ENCODE assay signal across 2 cellular contexts in genomic region chr2:16621348-16621747, GRCh38.
TF ChIP-seq lines count a peak whose summit lies in the region.

No MANE protein-coding gene starts in this region.

TF ChIP-seq in SK-N-SH treated with all-trans-retinoic acid at 6 μM for 48 hours, 23 proteins besides CTCF, POLR2A, EP300 and RAD21 (continued from another document):
- TF ChIP-seq, protein P1, sequence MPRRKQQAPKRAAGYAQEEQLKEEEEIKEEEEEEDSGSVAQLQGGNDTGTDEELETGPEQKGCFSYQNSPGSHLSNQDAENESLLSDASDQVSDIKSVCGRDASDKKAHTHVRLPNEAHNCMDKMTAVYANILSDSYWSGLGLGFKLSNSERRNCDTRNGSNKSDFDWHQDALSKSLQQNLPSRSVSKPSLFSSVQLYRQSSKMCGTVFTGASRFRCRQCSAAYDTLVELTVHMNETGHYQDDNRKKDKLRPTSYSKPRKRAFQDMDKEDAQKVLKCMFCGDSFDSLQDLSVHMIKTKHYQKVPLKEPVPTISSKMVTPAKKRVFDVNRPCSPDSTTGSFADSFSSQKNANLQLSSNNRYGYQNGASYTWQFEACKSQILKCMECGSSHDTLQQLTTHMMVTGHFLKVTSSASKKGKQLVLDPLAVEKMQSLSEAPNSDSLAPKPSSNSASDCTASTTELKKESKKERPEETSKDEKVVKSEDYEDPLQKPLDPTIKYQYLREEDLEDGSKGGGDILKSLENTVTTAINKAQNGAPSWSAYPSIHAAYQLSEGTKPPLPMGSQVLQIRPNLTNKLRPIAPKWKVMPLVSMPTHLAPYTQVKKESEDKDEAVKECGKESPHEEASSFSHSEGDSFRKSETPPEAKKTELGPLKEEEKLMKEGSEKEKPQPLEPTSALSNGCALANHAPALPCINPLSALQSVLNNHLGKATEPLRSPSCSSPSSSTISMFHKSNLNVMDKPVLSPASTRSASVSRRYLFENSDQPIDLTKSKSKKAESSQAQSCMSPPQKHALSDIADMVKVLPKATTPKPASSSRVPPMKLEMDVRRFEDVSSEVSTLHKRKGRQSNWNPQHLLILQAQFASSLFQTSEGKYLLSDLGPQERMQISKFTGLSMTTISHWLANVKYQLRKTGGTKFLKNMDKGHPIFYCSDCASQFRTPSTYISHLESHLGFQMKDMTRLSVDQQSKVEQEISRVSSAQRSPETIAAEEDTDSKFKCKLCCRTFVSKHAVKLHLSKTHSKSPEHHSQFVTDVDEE (CRISPR knock-in tag; IDR thresholded peaks at IDR 0.05), result no peak
- TF ChIP-seq ESRRG (CRISPR knock-in tag; IDR thresholded peaks at IDR 0.05), result no peak
- TF ChIP-seq PPARA (CRISPR knock-in tag; IDR thresholded peaks at IDR 0.05; ENCODE audit: borderline replicate concordance), result no peak
- no peak for TF ChIP-seq GLIS3 (CRISPR knock-in tag; IDR thresholded peaks at IDR 0.05)
- TF ChIP-seq BACH2 (CRISPR knock-in tag; IDR thresholded peaks at IDR 0.05; ENCODE audit: borderline replicate concordance), result no peak
- TF ChIP-seq ZFP30 (CRISPR knock-in tag; IDR thresholded peaks at IDR 0.05), result no peak
- TF ChIP-seq, protein P2, sequence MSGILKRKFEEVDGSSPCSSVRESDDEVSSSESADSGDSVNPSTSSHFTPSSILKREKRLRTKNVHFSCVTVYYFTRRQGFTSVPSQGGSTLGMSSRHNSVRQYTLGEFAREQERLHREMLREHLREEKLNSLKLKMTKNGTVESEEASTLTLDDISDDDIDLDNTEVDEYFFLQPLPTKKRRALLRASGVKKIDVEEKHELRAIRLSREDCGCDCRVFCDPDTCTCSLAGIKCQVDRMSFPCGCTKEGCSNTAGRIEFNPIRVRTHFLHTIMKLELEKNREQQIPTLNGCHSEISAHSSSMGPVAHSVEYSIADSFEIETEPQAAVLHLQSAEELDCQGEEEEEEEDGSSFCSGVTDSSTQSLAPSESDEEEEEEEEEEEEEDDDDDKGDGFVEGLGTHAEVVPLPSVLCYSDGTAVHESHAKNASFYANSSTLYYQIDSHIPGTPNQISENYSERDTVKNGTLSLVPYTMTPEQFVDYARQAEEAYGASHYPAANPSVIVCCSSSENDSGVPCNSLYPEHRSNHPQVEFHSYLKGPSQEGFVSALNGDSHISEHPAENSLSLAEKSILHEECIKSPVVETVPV (CRISPR knock-in tag; IDR thresholded peaks at IDR 0.05), result no peak
- TF ChIP-seq PATZ1 (CRISPR knock-in tag; IDR thresholded peaks at IDR 0.05; ENCODE audit: borderline replicate concordance), result no peak
- no peak for TF ChIP-seq TOX (CRISPR knock-in tag; IDR thresholded peaks at IDR 0.05; ENCODE audit: borderline replicate concordance)
- no peak for TF ChIP-seq ZFP3 (CRISPR knock-in tag; IDR thresholded peaks at IDR 0.05)
- TF ChIP-seq ISL1 (CRISPR knock-in tag; IDR thresholded peaks at IDR 0.05), result no peak

TF ChIP-seq in SK-N-SH, 30 proteins besides CTCF, POLR2A, EP300 and RAD21 (continued from another document):
- TF ChIP-seq MEF2A (IDR thresholded peaks at IDR 0.05; ENCODE audit: borderline replicate concordance, low read depth) (no peak), RXRA (IDR thresholded peaks at IDR 0.05; ENCODE audit: borderline replicate concordance, low read depth) (no peak), ELF1 (IDR thresholded peaks at IDR 0.05) (no peak)
TF ChIP-seq in SK-N-SH: peak in this region for 0.
